11 cellular contexts compared by ENCODE assay signal in genomic region chr2:162242586-162243304, GRCh38. TPM values are rescaled to one million over a fixed set of nuclear protein-coding genes. Genes with fewer than 3 reads are reported as not detected.
DNase-seq lines count a peak whose midpoint lies in the region; FAIRE-seq and TF ChIP-seq lines count a peak whose summit lies in the region.
"Had no signal": no experiment of that assay in that cellular context is flagged by ENCODE, and none has a peak within 500 bp of the region (broad histone marks: within the 10 kb centered on the region; RNA-seq: fewer than 3 reads in every experiment).

No MANE protein-coding gene starts in this region.

- H3K9me3 Mint-ChIP-seq in H9 (no peaks in the 10 kb centered on the region; a peak in 1 of 5 replicates), immature natural killer cell (no peaks in the 10 kb centered on the region)
- H3K9me3 Mint-ChIP-seq: central memory CD8-positive, alpha-beta T cell had no signal

- no peaks in the 10 kb centered on the region for H3K79me1 ChIP-seq in H9 (ENCODE audit: insufficient read depth, low read depth, low read length, poor library complexity, severe bottlenecking)

- H3K18ac ChIP-seq in H9 (ENCODE audit: insufficient read length, low read depth, low read length), result no peak overlapping the region

- H3K9me3 ChIP-seq in skeletal muscle tissue (ENCODE audit: control insufficient read depth in 3 of 3, low read length in 3 of 3) (no peaks in the 10 kb centered on the region), H9 (ENCODE audit: control insufficient read depth, low read depth, low read length) (no peaks in the 10 kb centered on the region)
- H3K9me3 ChIP-seq: Peyer's patch had no signal

- H3K27ac ChIP-seq in skeletal muscle tissue (ENCODE audit: low read depth, low read length) (peak overlapping the region; percentile 61), H9 (ENCODE audit: insufficient read length, low read depth, low read length) (no peak overlapping the region)

- no peak overlapping the region for H2BK15ac ChIP-seq in H9 (ENCODE audit: low read depth, low read length)

- H3K4me3 ChIP-seq in skeletal muscle tissue (ENCODE audit: low read length in 3 of 3), result peak overlapping the region; percentile 47 to 57 (median 53)
- H3K4me3 ChIP-seq: Peyer's patch had no signal

- H3K79me2 ChIP-seq in H9 (ENCODE audit: insufficient read depth, low read length), result no peaks in the 10 kb centered on the region

- H3K36me3 Mint-ChIP-seq in H9 (ENCODE audit: insufficient read depth in 1 of 3, low read depth in 3 of 3), result no peaks in the 10 kb centered on the region
- H3K36me3 Mint-ChIP-seq in immature natural killer cell, result no peaks in the 10 kb centered on the region

- no peak overlapping the region for H3K4ac ChIP-seq in H9 (ENCODE audit: low read depth, low read length)

- no peak overlapping the region for H2AFZ ChIP-seq in H9 (ENCODE audit: low read length)

- H3K9ac ChIP-seq in skeletal muscle tissue (ENCODE audit: low read depth in 1 of 3, low read length in 3 of 3) (peak overlapping the region in 1 of 3 donors; percentile 47), H9 (ENCODE audit: extremely low read depth, insufficient read length, low read length) (no peak overlapping the region)

- no peak overlapping the region for H2BK120ac ChIP-seq in H9 (ENCODE audit: low read depth, low read length, poor library complexity, severe bottlenecking)

- H4K91ac ChIP-seq in H9 (ENCODE audit: insufficient read length, low read depth, low read length), result no peak overlapping the region

- no peaks in the 10 kb centered on the region for H3K36me3 ChIP-seq in skeletal muscle tissue (ENCODE audit: control insufficient read depth in 3 of 3, insufficient read depth in 3 of 3, low read length in 3 of 3)
- H3K36me3 ChIP-seq: Peyer's patch had no signal

- TF ChIP-seq POLR2A in H54 (IDR thresholded peaks at IDR 0.05; ENCODE audit: low read depth, low read length), result no peak

- H3K27me3 ChIP-seq in skeletal muscle tissue (ENCODE audit: control insufficient read depth in 3 of 3, insufficient read depth in 3 of 3, low read length in 3 of 3) (no peaks in the 10 kb centered on the region), H9 (ENCODE audit: insufficient read depth, low read length) (no peaks in the 10 kb centered on the region)
- H3K27me3 ChIP-seq: Peyer's patch had no signal

- H3K4me2 ChIP-seq in H9 (ENCODE audit: insufficient read depth, insufficient read length, low read length), result no peak overlapping the region

- no peak overlapping the region for H2AK5ac ChIP-seq in H9 (ENCODE audit: insufficient read length, low read length)

- H3T11ph ChIP-seq in H9 (ENCODE audit: low read length), result no peak overlapping the region

- no peak overlapping the region for H2BK20ac ChIP-seq in H9 (ENCODE audit: low read depth, low read length, poor library complexity, severe bottlenecking)

- WGBS in H9 (ENCODE audit: extremely low coverage, insufficient read length, low lambda C conversion rate), result no CpG with 5 or more reads among the region's 5 CpGs

- no peaks in the 10 kb centered on the region for H4K20me1 ChIP-seq in H9 (ENCODE audit: control insufficient read depth, insufficient read depth, insufficient read length)

- no peak overlapping the region for H2BK12ac ChIP-seq in H9 (ENCODE audit: insufficient read length, low read depth, low read length)

- H4K8ac ChIP-seq in H9 (replicated peaks; ENCODE audit: insufficient read length, low read depth, low read length), result no peak overlapping the region

- no peaks in the 10 kb centered on the region for H3K23me2 ChIP-seq in H9 (ENCODE audit: insufficient read length, low read depth, low read length, poor library complexity, severe bottlenecking)

- TF ChIP-seq CTCF in H9 (conservative IDR thresholded peaks at IDR 0.05), result no peak

- H3K4me1 Mint-ChIP-seq in H9 (peaks cover 4 to 10% of the 10 kb centered on the region in 2 experiments; a peak in 3 of 4 replicates), immature natural killer cell (no peaks in the 10 kb centered on the region)
- H3K4me1 Mint-ChIP-seq: central memory CD8-positive, alpha-beta T cell had no signal

- peak; percentile 82 for FAIRE-seq in H54 (lab: Jason Lieb, UNC)

- no peak for DNase-seq in H54 (ENCODE audit: insufficient read length, low spot score)
- peak; percentile 99 for DNase-seq in amniotic epithelial cell (ENCODE audit: low read depth)
- peak; percentile 84 for DNase-seq in foreskin melanocyte
- no peak for DNase-seq in H9
- DNase-seq in NCI-H1092 treated with DMSO at 0.1 percent for 48 hours (lab: John Stamatoyannopoulos, UW), result no peak
- DNase-seq in stimulated activated CD4-positive, alpha-beta T cell treated with anti-CD3 and anti-CD28 coated beads, Interleukin-1b, Interleukin-23, amount 100 ng/mL, for 48 hours, result no peak
- no peak for DNase-seq in immature natural killer cell
- DNase-seq: kidney glomerular epithelial cell, Peyer's patch had no signal

- H3K4me1 ChIP-seq in skeletal muscle tissue (ENCODE audit: control insufficient read depth in 3 of 3, insufficient read depth in 3 of 3, low read length in 3 of 3) (peaks cover 0 to 6% (median 0%) of the 10 kb centered on the region in 3 donors), H9 (ENCODE audit: insufficient read depth, low read length) (no peaks in the 10 kb centered on the region)
- H3K4me1 ChIP-seq: Peyer's patch had no signal

- H3K27ac Mint-ChIP-seq in H9 (no peak overlapping the region), immature natural killer cell (no peak overlapping the region)

- no peak overlapping the region for H3K23ac ChIP-seq in H9 (ENCODE audit: insufficient read length, low read depth, low read length)

- no peak overlapping the region for H2BK5ac ChIP-seq in H9 (ENCODE audit: insufficient read length, low read length)

- H3K14ac ChIP-seq in H9 (ENCODE audit: insufficient read depth, low read length), result no peak overlapping the region

- H3K56ac ChIP-seq in H9 (ENCODE audit: insufficient read length, low read depth, low read length), result no peak overlapping the region

- H4K5ac ChIP-seq in H9 (ENCODE audit: insufficient read length, low read depth, low read length), result no peak overlapping the region

- H3K4me3 Mint-ChIP-seq in H9 (no peak overlapping the region), immature natural killer cell (no peak overlapping the region)
- H3K4me3 Mint-ChIP-seq: central memory CD8-positive, alpha-beta T cell had no signal

- H3K27me3 Mint-ChIP-seq in H9 (ENCODE audit: low read depth), result no peaks in the 10 kb centered on the region
- peaks cover 0 to 9% (median 2%) of the 10 kb centered on the region in 3 donors for H3K27me3 Mint-ChIP-seq in immature natural killer cell (ENCODE audit: low read depth in 3 of 3)

RNA-seq across cellular contexts. Expression of gene FAP, which starts 0.5 kb away (rescaled TPM):
- total RNA-seq in skeletal muscle tissue (70.5 TPM), H9 (2021) (not detected in 2 replicates)
- not detected for polyA plus RNA-seq in immature natural killer cell

Comparison
In these comparisons a context has a peak if more than half of its experiments do, and no peak if none do; other contexts are left out.
1. DNase-seq: peak in amniotic epithelial cell (single experiment) and foreskin melanocyte (single experiment); none in H54 (single experiment), H9 (single experiment), NCI-H1092 treated with DMSO at 0.1 percent for 48 hours (single experiment), stimulated activated CD4-positive, alpha-beta T cell treated with anti-CD3 and anti-CD28 coated beads, Interleukin-1b, Interleukin-23, amount 100 ng/mL, for 48 hours (single experiment) and immature natural killer cell (0 of 3).
2. RNA of gene FAP, which starts 0.5 kb away (total RNA-seq): 70.5 TPM in skeletal muscle tissue (single experiment); not detected in H9; every median in the first group is over 10 times any median in the second.